In genomic region chr3:71048948-71049347, GRCh38 we compare ENCODE assay signal across 11 cellular contexts.
DNase-seq lines count a peak whose midpoint lies in the region; ATAC-seq and TF ChIP-seq lines count a peak whose summit lies in the region.
"Had no signal": no experiment of that assay in that cellular context is flagged by ENCODE, and none has a peak within 500 bp of the region (broad histone marks: within the 10 kb centered on the region; RNA-seq: fewer than 3 reads in every experiment).

No MANE protein-coding gene starts in this region.

- no TSS peak for BruUV-seq in Caco-2 (replicated peaks; lab: Mats Ljungman, UMichigan)

- H3K27me3 Mint-ChIP-seq in Caco-2 (ENCODE audit: insufficient read depth, unreplicated experiment) = no peaks in the 10 kb centered on the region

- intact Hi-C loops in Caco-2 (cut with micrococcal nuclease; ENCODE audit: unreplicated experiment) = no loop called here

- H3K4me3 ChIP-seq in Caco-2 (ENCODE audit: low read depth, low read length) (no peak overlapping the region), SJSA1 (no peak overlapping the region), gastroesophageal sphincter (peak overlapping the region in 1 of 2 donors; percentile 11), osteoblast (ENCODE audit: insufficient read depth, low read length) (no peak overlapping the region)

- no peak for TF ChIP-seq POLR2A in gastroesophageal sphincter (IDR thresholded peaks at IDR 0.05)

- peak overlapping the region; percentile 36 for H3K4me3 Mint-ChIP-seq in Caco-2 (ENCODE audit: unreplicated experiment)

- 4 to 21% methylated on average over 12 of the region's 12 CpGs for WGBS in gastroesophageal sphincter (ENCODE audit: low coverage in 1 of 2), 2 donors

- peaks cover 3% of the 10 kb centered on the region for H4K20me1 ChIP-seq in osteoblast (ENCODE audit: insufficient read depth, low read length)

- POLR2A ChIA-PET in Caco-2 (lab: Charles Lee) (no interaction called here), HEK293T (lab: Yijun Ruan, JAX) (interaction anchor here (1.2 kb wide), 1 partner anchor 15 kb away, joined by 3 read pairs; no protein-coding TSS in a partner anchor)

- TF ChIP-seq EP300 in gastroesophageal sphincter (IDR thresholded peaks at IDR 0.05) = no peak

- H3K9me3 Mint-ChIP-seq in Caco-2 (ENCODE audit: unreplicated experiment) = no peaks in the 10 kb centered on the region

- CTCF ChIA-PET in Caco-2 (lab: Charles Lee) = no interaction called here
- CTCF ChIA-PET in HEK293T (lab: Yijun Ruan, JAX) = no interaction called here

- peaks cover 99% of the 10 kb centered on the region for H3K79me2 ChIP-seq in osteoblast (ENCODE audit: insufficient read depth, low read length)

- H3K4me1 ChIP-seq in Caco-2 (peaks cover 37% of the 10 kb centered on the region), SJSA1 (replicated peaks) (peaks cover 50% of the 10 kb centered on the region), gastroesophageal sphincter (peaks cover 65 to 100% (median 81%) of the 10 kb centered on the region in 3 donors), osteoblast (ENCODE audit: insufficient read depth, low read length) (peaks cover 43% of the 10 kb centered on the region)

- ATAC-seq in gastroesophageal sphincter (no peak), GM21515 (IDR thresholded peaks at IDR 0.05; ENCODE audit: unreplicated experiment) (no peak)

- H3K27me3 ChIP-seq in Caco-2 (replicated peaks; ENCODE audit: control insufficient read depth, insufficient read depth, low read length) = no peaks in the 10 kb centered on the region
- H3K27me3 ChIP-seq in SJSA1 (replicated peaks) = no peaks in the 10 kb centered on the region
- H3K27me3 ChIP-seq in gastroesophageal sphincter = no peaks in the 10 kb centered on the region
- no peaks in the 10 kb centered on the region for H3K27me3 ChIP-seq in osteoblast (ENCODE audit: insufficient read depth, low read length)

- peaks cover 39% of the 10 kb centered on the region for H3K4me1 Mint-ChIP-seq in Caco-2 (ENCODE audit: low read depth, unreplicated experiment)

- peak overlapping the region; percentile 80 for H3K27ac ChIP-seq in SJSA1
- H3K27ac ChIP-seq in gastroesophageal sphincter = peak overlapping the region; percentile 85 to 98 (median 97)
- H3K27ac ChIP-seq in osteoblast (ENCODE audit: low read depth, low read length) = peak overlapping the region; percentile 87

- H3K9me3 ChIP-seq in Caco-2 (no peaks in the 10 kb centered on the region), SJSA1 (replicated peaks) (no peaks in the 10 kb centered on the region), gastroesophageal sphincter (no peaks in the 10 kb centered on the region), osteoblast (ENCODE audit: low read depth, low read length) (no peaks in the 10 kb centered on the region)

- no peak overlapping the region for H2AFZ ChIP-seq in osteoblast (ENCODE audit: low read length)

- H3K27ac Mint-ChIP-seq in Caco-2 (ENCODE audit: unreplicated experiment) = peak overlapping the region; percentile 50

- no peak for TF ChIP-seq CTCF in Caco-2 (IDR thresholded peaks at IDR 0.05; ENCODE audit: insufficient read depth in 1 of 2, low read depth in 1 of 2, low read length in 1 of 2, severe bottlenecking in 1 of 2, unreplicated experiment in 1 of 2)
- TF ChIP-seq CTCF in gastroesophageal sphincter (IDR thresholded peaks at IDR 0.05) = peak in 1 of 4 experiments; percentile 21
- no peak for TF ChIP-seq CTCF in osteoblast (IDR thresholded peaks at IDR 0.05; ENCODE audit: extremely low read depth, low read depth, low read length)

- H3K36me3 Mint-ChIP-seq in Caco-2 (ENCODE audit: insufficient read depth, unreplicated experiment) = peaks cover 99% of the 10 kb centered on the region

- peak in 1 of 2 experiments; percentile 38 for DNase-seq in Caco-2
- peak; percentile 47 to 61 for DNase-seq in SJSA1 (ENCODE audit: low read depth in 1 of 2, low spot score in 2 of 2)
- no peak for DNase-seq in osteoblast (ENCODE audit: insufficient read length, low spot score, missing footprints)
- DNase-seq in RPMI8226 = no peak
- no peak for DNase-seq in HEK293T (ENCODE audit: extremely low spot score)
- no peak for DNase-seq in NCI-H524 treated with DMSO at 0.1 percent for 48 hours (lab: John Stamatoyannopoulos, UW)
- DNase-seq: activated CD8-positive, alpha-beta memory T cell treated with anti-CD3 and anti-CD28 coated beads, Interleukin-2, amount 50 U/mL, for 48 hours; DND-41; midbrain had no signal

- no peak overlapping the region for H3K4me2 ChIP-seq in osteoblast (ENCODE audit: insufficient read depth, low read length)

- H3K36me3 ChIP-seq in Caco-2 (ENCODE audit: control insufficient read depth, insufficient read depth, low read length) (peaks cover 8% of the 10 kb centered on the region), SJSA1 (peaks cover 42% of the 10 kb centered on the region), gastroesophageal sphincter (peaks cover 4 to 52% of the 10 kb centered on the region in 2 donors), osteoblast (ENCODE audit: insufficient read depth, low read length) (peaks cover 91% of the 10 kb centered on the region)

TF ChIP-seq in HEK293T, 16 proteins besides CTCF, POLR2A, EP300 and RAD21:
- TF ChIP-seq FOXM1 (IDR thresholded peaks at IDR 0.05; ENCODE audit: borderline replicate concordance) (no peak), NFRKB (IDR thresholded peaks at IDR 0.05) (no peak), SUZ12 (IDR thresholded peaks at IDR 0.05) (no peak), LEF1 (IDR thresholded peaks at IDR 0.05; ENCODE audit: borderline replicate concordance) (no peak), L3MBTL2 (conservative IDR thresholded peaks at IDR 0.05) (no peak), ARNT (IDR thresholded peaks at IDR 0.05) (no peak), PKNOX1 (IDR thresholded peaks at IDR 0.05) (no peak), FOXK2 (IDR thresholded peaks at IDR 0.05) (no peak), TARDBP (IDR thresholded peaks at IDR 0.05) (no peak), CTBP1 (IDR thresholded peaks at IDR 0.05; ENCODE audit: borderline replicate concordance) (no peak)

Comparison
In these comparisons a context has a peak if more than half of its experiments do, and no peak if none do; other contexts are left out.
1. DNase-seq: peak in SJSA1 (2 of 2); none in osteoblast (single experiment), RPMI8226 (single experiment), HEK293T (single experiment) and NCI-H524 treated with DMSO at 0.1 percent for 48 hours (single experiment).
2. Peak in every context shown above with its lines, with median percentiles within 50 percentile points of each other: H3K27ac ChIP-seq.